ENCODE assay signal across 19 cellular contexts in the genomic region with DNA sequence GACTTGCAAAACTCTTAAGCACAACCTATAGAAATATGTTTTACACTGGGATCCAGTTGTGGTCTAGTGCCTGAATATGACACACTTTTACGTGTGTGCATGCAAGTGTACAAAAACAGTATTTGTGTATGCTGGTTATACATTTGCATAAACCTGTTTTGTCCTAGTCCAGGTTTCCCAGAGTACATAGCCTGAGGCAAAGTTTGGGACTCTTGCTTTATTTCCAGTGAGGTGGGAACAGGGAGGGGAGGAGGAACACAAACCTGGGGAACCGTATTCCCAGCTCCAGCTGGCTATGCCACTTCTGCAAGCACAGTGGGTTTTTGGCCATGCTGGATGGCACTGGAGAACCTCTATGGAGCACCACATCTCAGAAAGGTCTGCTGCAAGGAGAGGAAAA.
"Had no signal": no experiment of that assay in that cellular context is flagged by ENCODE, and none has a peak within 500 bp of the region (broad histone marks: within the 10 kb centered on the region; RNA-seq: fewer than 3 reads in every experiment).

No MANE protein-coding gene starts in this region.

- H3K36me3 ChIP-seq: cardiac muscle cell, left ventricle myocardium inferior, neural progenitor cell, tibial artery had no signal

- H3K4me1 ChIP-seq: neural progenitor cell, tibial artery had no signal

- H3K9me3 ChIP-seq: left ventricle myocardium inferior, tibial artery had no signal

- H3K4me3 ChIP-seq: cardiac muscle cell, left ventricle myocardium inferior, neural progenitor cell, skin epidermis, tibial artery had no signal

- H3K27me3 ChIP-seq: cardiac muscle cell, neural progenitor cell, tibial artery had no signal

- DNase-seq: activated CD4-positive, alpha-beta T cell treated with anti-CD3 and anti-CD28 coated beads, Interleukin-2, amount 10 ng/mL, durations not matched to agents 24 days and 14 days; activated CD8-positive, alpha-beta T cell treated with anti-CD3 and anti-CD28 coated beads for 36 hours; activated naive CD4-positive, alpha-beta T cell treated with anti-CD3 and anti-CD28 coated beads, Interleukin-2, amount 10 ng/mL, durations not matched to agents 7 days and 5 days; activated T-cell treated with anti-CD3 and anti-CD28 coated beads, Interleukin-2, amount 50 U/mL, for 4 hours; amygdala; effector CD4-positive, alpha-beta T cell; erythroblast; foreskin fibroblast; left ventricle myocardium inferior; mammary epithelial cell; naive thymus-derived CD8-positive, alpha-beta T cell; stimulated activated CD4-positive, alpha-beta T cell treated with anti-CD3 and anti-CD28 coated beads, Interleukin-1b, Interleukin-23, amount 100 ng/mL, for 48 hours; T-cell had no signal

- H3K27ac ChIP-seq: cardiac muscle cell, left ventricle myocardium inferior, neural progenitor cell, skin epidermis, tibial artery, VCaP had no signal

- ATAC-seq: activated CD4-positive, CD25-positive, alpha-beta regulatory T cell treated with anti-CD3 and anti-CD28 coated beads, Interleukin-2, amount 50 U/mL, for 24 hours; activated CD8-positive, alpha-beta T cell treated with anti-CD3 and anti-CD28 coated beads for 36 hours; activated T-cell treated with anti-CD3 and anti-CD28 coated beads, Interleukin-2, amount 50 U/mL, for 4 hours; naive thymus-derived CD8-positive, alpha-beta T cell; T-cell had no signal
